Comparison of ENCODE assay signal across 1 cellular context in genomic region chr17:38921756-38922411, GRCh38.
TF ChIP-seq lines count a peak whose summit lies in the region.

No MANE protein-coding gene starts in this region.

TF ChIP-seq in endothelial cell of umbilical vein, 7 proteins besides CTCF, POLR2A, EP300 and RAD21 (continued from another document):
- TF ChIP-seq POLR2AphosphoS5 (IDR thresholded peaks at IDR 0.05; ENCODE audit: insufficient read depth, low read depth, low read length), result peak; percentile 1
- no peak for TF ChIP-seq FOS (IDR thresholded peaks at IDR 0.05; ENCODE audit: borderline replicate concordance, insufficient read depth, low read length)
- TF ChIP-seq, protein P1, sequence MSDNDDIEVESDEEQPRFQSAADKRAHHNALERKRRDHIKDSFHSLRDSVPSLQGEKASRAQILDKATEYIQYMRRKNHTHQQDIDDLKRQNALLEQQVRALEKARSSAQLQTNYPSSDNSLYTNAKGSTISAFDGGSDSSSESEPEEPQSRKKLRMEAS (IDR thresholded peaks at IDR 0.05; ENCODE audit: insufficient read depth, insufficient read length), result no peak
TF ChIP-seq in endothelial cell of umbilical vein: peak in this region for 1.
